Comparison of ENCODE assay signal across 8 cellular contexts in the genomic region with DNA sequence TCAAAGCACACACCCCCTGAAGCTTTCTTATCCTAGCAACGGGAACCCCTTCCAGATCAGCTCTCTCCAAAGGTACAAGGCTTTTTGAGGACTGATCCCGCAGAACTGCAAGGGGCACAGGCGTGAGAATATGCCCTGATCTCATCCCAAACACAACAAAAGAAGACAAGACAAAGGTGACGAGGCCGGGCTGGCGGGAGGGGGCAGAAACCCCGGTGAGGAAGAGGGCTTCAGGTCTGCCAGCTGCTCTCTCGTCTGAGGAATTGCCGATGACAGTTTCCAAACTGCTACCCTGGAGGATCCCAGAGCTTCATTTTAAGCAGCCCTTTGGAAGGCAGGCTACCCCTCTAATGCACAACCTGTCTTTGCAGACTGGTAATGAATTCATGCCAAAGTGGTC. TPM values are rescaled to one million over a fixed set of nuclear protein-coding genes. Genes with fewer than 3 reads are reported as not detected.
A peak's percentile ranks its signal among the peaks of the same experiment; 100 is the strongest.
DNase-seq lines count a peak whose midpoint lies in the region; TF ChIP-seq lines count a peak whose summit lies in the region.

No MANE protein-coding gene starts in this region.

- H3K9ac ChIP-seq in ES-I3 (ENCODE audit: low read depth, low read length) (peak overlapping the region; percentile 66; the same call in 1 of the 2 replicates), endodermal cell (ENCODE audit: extremely low read depth, low read length, poor library complexity, severe bottlenecking) (peak overlapping the region; percentile 62)

- H3K27ac Mint-ChIP-seq in endodermal cell (peak overlapping the region; percentile 89), progenitor cell of endocrine pancreas (peak overlapping the region; percentile 80)

- WGBS in endodermal cell (ENCODE audit: insufficient coverage in 1 of 2, insufficient read length in 1 of 2), 2 experiments, result 50 to 52% methylated on average over 3 to 8 of the region's 9 CpGs

- intact Hi-C loops in OCI-LY7 (cut with micrococcal nuclease; ENCODE audit: unreplicated experiment), result loop anchor here (5.0 kb wide), 1 partner anchor 176 kb away; a partner anchor contains a TSS

- H3K27ac ChIP-seq in OCI-LY7 (ENCODE audit: low read depth, low read length, poor library complexity, severe bottlenecking) (peak overlapping the region; percentile 89), endodermal cell (ENCODE audit: low read depth, low read length) (peak overlapping the region; percentile 63)

- CTCF ChIA-PET in OCI-LY7 (lab: Charles Lee; ENCODE audit: unreplicated experiment), result interaction anchor here (0.7 to 1.6 kb wide), 5 partner anchors 21 to 43 kb away, joined by 3 to 5 read pairs (median 3); a partner anchor contains a TSS

- peaks cover 34% of the 10 kb centered on the region for H3K4me1 Mint-ChIP-seq in endodermal cell
- peaks cover 26% of the 10 kb centered on the region for H3K4me1 Mint-ChIP-seq in progenitor cell of endocrine pancreas (ENCODE audit: low read depth)

- POLR2A ChIA-PET in OCI-LY7 (lab: Charles Lee), result interaction anchor here (0.5 to 5.4 kb wide), 5 partner anchors 8 to 249 kb away, joined by 3 to 33 read pairs (median 3); a partner anchor contains a TSS

- H3K27me3 ChIP-seq in endodermal cell (ENCODE audit: control insufficient read depth, insufficient read depth, low read length, poor library complexity, severe bottlenecking), result no peaks in the 10 kb centered on the region

- H3K4me3 ChIP-seq in OCI-LY7 (ENCODE audit: low read depth, low read length, poor library complexity, severe bottlenecking) (peak overlapping the region; percentile 78), endodermal cell (ENCODE audit: low read length) (peak overlapping the region; percentile 89)

- H3K4me3 Mint-ChIP-seq in endodermal cell, result peak overlapping the region; percentile 96
- peak overlapping the region; percentile 100 for H3K4me3 Mint-ChIP-seq in progenitor cell of endocrine pancreas (ENCODE audit: low read depth)

- peaks cover 14% of the 10 kb centered on the region; the same call in 1 of the 2 replicates for H4K20me1 ChIP-seq in OCI-LY7 (ENCODE audit: insufficient read depth, low read length)

- H3K9me3 ChIP-seq in ES-I3 (ENCODE audit: control insufficient read depth, insufficient read depth, low read length) (no peaks in the 10 kb centered on the region; the same call in 1 of the 2 replicates), OCI-LY7 (ENCODE audit: low read length) (no peaks in the 10 kb centered on the region), endodermal cell (ENCODE audit: control insufficient read depth, low read length) (no peaks in the 10 kb centered on the region)

- no peak for TF ChIP-seq POLR2A in erythroblast (IDR thresholded peaks at IDR 0.05; ENCODE audit: low read length)

- no peaks in the 10 kb centered on the region for H3K9me2 ChIP-seq in OCI-LY7 (ENCODE audit: insufficient read depth, low read length)

- no peak for DNase-seq in OCI-LY7 (ENCODE audit: low spot score)
- no peak for DNase-seq in endodermal cell
- no peak for DNase-seq in progenitor cell of endocrine pancreas (ENCODE audit: low spot score, unreplicated experiment)
- DNase-seq in erythroblast (lab: John Stamatoyannopoulos, UW), result no peak
- no peak for DNase-seq in Ammon's horn (ENCODE audit: low spot score)
- DNase-seq in NCI-H526 treated with DMSO at 0.1 percent for 48 hours (lab: John Stamatoyannopoulos, UW), result no peak
- no peak for DNase-seq in stimulated activated CD8-positive, alpha-beta memory T cell treated with anti-CD3 and anti-CD28 coated beads, Interleukin-4, amount 100 ng/mL, for 48 hours

- peaks cover 79% of the 10 kb centered on the region for H3K79me2 ChIP-seq in OCI-LY7 (ENCODE audit: insufficient read depth, low read depth, low read length)

- TF ChIP-seq CTCF in OCI-LY7 (conservative IDR thresholded peaks at IDR 0.05; ENCODE audit: low read length) (no peak), endodermal cell (conservative IDR thresholded peaks at IDR 0.05) (no peak), progenitor cell of endocrine pancreas (IDR thresholded peaks at IDR 0.05; ENCODE audit: unreplicated experiment) (no peak)

- no TSS peak for BruUV-seq in OCI-LY7 (replicated peaks; lab: Mats Ljungman, UMichigan)

- H3K36me3 Mint-ChIP-seq in endodermal cell (ENCODE audit: low read depth) (peaks cover 28% of the 10 kb centered on the region), progenitor cell of endocrine pancreas (ENCODE audit: insufficient read depth) (no peaks in the 10 kb centered on the region)

- H3K9me3 Mint-ChIP-seq in endodermal cell, result no peaks in the 10 kb centered on the region
- H3K9me3 Mint-ChIP-seq in progenitor cell of endocrine pancreas (ENCODE audit: low read depth), result no peaks in the 10 kb centered on the region

- H3K4me1 ChIP-seq in ES-I3 (ENCODE audit: insufficient read depth, low read length), result peaks cover 22% of the 10 kb centered on the region; the same call in 1 of the 2 replicates
- peaks cover 33% of the 10 kb centered on the region for H3K4me1 ChIP-seq in OCI-LY7 (ENCODE audit: insufficient read depth, low read length, poor library complexity, severe bottlenecking)
- peaks cover 9% of the 10 kb centered on the region for H3K4me1 ChIP-seq in endodermal cell (ENCODE audit: control insufficient read depth, insufficient read depth, low read length)

- H3K36me3 ChIP-seq in ES-I3 (ENCODE audit: insufficient read depth, low read length) (no peaks in the 10 kb centered on the region; the same call in 1 of the 2 replicates), OCI-LY7 (ENCODE audit: insufficient read depth, low read length) (peaks cover 66% of the 10 kb centered on the region), endodermal cell (ENCODE audit: control insufficient read depth, insufficient read depth, low read length) (peaks cover 14% of the 10 kb centered on the region)

- peak overlapping the region; percentile 100 for H3K4me2 ChIP-seq in OCI-LY7 (ENCODE audit: low read length)

- H2AFZ ChIP-seq in OCI-LY7 (ENCODE audit: low read length), result no peak overlapping the region

- H3K27me3 Mint-ChIP-seq in endodermal cell (ENCODE audit: insufficient read depth), result no peaks in the 10 kb centered on the region
- H3K27me3 Mint-ChIP-seq in progenitor cell of endocrine pancreas, result no peaks in the 10 kb centered on the region

RNA-seq across cellular contexts. Expression of a gene that starts 3.4 kb away (rescaled TPM):
- 51.9 and 64.2 TPM in 2 replicates for total RNA-seq in OCI-LY7 (2014; rRNA removed; shearing (Covaris generic))
- total RNA-seq in OCI-LY7 (2022) (134 TPM in 2 replicates), endodermal cell (100 to 1,000 TPM in 1 of 2 donors, 10 to 100 TPM in 1; 93.4 to 112 TPM), progenitor cell of endocrine pancreas (105 and 121 TPM in 2 replicates)
- 60.4 TPM for polyA plus RNA-seq in endodermal cell (2013, experiment 1 of 2)
- 63.4 TPM for polyA plus RNA-seq in endodermal cell (2013, experiment 2 of 2)

RNA-seq across cellular contexts. Expression of a gene that starts 4.3 kb away (rescaled TPM):
- total RNA-seq in OCI-LY7 (2014; rRNA removed; shearing (Covaris generic)), result 0.85 and 1.4 TPM in 2 replicates
- total RNA-seq in OCI-LY7 (2022) (3.2 and 4.5 TPM in 2 replicates), endodermal cell (1 to 10 TPM; 4.8 to 8.1 TPM), progenitor cell of endocrine pancreas (10.2 and 11.7 TPM in 2 replicates)
- polyA plus RNA-seq in endodermal cell (2013, experiment 1 of 2), result 4.8 TPM
- 5.3 TPM for polyA plus RNA-seq in endodermal cell (2013, experiment 2 of 2)

RNA-seq across cellular contexts. Expression of a gene that starts 23.8 kb away (rescaled TPM):
- 2.8 and 3.6 TPM in 2 replicates for total RNA-seq in OCI-LY7 (2014; rRNA removed; shearing (Covaris generic))
- total RNA-seq in OCI-LY7 (2022) (6.2 and 6.8 TPM in 2 replicates), endodermal cell (10 to 100 TPM; 12.0 to 17.5 TPM), progenitor cell of endocrine pancreas (2.5 and 3.3 TPM in 2 replicates)
- polyA plus RNA-seq in endodermal cell (2013, experiment 1 of 2), result 9.5 TPM
- polyA plus RNA-seq in endodermal cell (2013, experiment 2 of 2), result 7.5 TPM

RNA-seq across cellular contexts. Expression of a gene that starts 33.4 kb away (rescaled TPM):
- total RNA-seq in OCI-LY7 (2014; rRNA removed; shearing (Covaris generic)), result 77.5 and 82.7 TPM in 2 replicates
- 90.5 and 105 TPM in 2 replicates for total RNA-seq in OCI-LY7 (2022)
- 10 to 100 TPM; 91.6 to 99.3 TPM for total RNA-seq in endodermal cell
- 99.4 TPM for polyA plus RNA-seq in endodermal cell (2013, experiment 1 of 2)
- 86.3 TPM for polyA plus RNA-seq in endodermal cell (2013, experiment 2 of 2)
- 85.3 and 86.3 TPM in 2 replicates for total RNA-seq in progenitor cell of endocrine pancreas

RNA-seq across cellular contexts. Expression of a gene that starts 42.2 kb away (rescaled TPM):
- total RNA-seq in OCI-LY7 (2014; rRNA removed; shearing (Covaris generic)), result 126 and 127 TPM in 2 replicates
- total RNA-seq in OCI-LY7 (2022) (119 and 128 TPM in 2 replicates), endodermal cell (10 to 100 TPM; 56.0 to 65.0 TPM), progenitor cell of endocrine pancreas (16.4 and 16.7 TPM in 2 replicates)
- polyA plus RNA-seq in endodermal cell (2013, experiment 1 of 2), result 10.5 TPM
- 10.0 TPM for polyA plus RNA-seq in endodermal cell (2013, experiment 2 of 2)
